In genomic region chr17:8707232-8707590, GRCh38 we compare ENCODE assay signal across 32 cellular contexts. TPM values are rescaled to one million over a fixed set of nuclear protein-coding genes. Genes with fewer than 3 reads are reported as not detected.
DNase-seq lines count a peak whose midpoint lies in the region; ATAC-seq and TF ChIP-seq lines count a peak whose summit lies in the region.
"Had no signal": no experiment of that assay in that cellular context is flagged by ENCODE, and none has a peak within 500 bp of the region (broad histone marks: within the 10 kb centered on the region; RNA-seq: fewer than 3 reads in every experiment).

No MANE protein-coding gene starts in this region.

- H3K27me3 Mint-ChIP-seq in mesothelial cell of epicardium (ENCODE audit: low read depth): peaks cover 13% of the 10 kb centered on the region

- H3K27me3 ChIP-seq in AG04450 (ENCODE audit: control insufficient read depth, insufficient read depth, low read length) (no peaks in the 10 kb centered on the region), Loucy (ENCODE audit: insufficient read depth, low read length, poor library complexity, severe bottlenecking) (no peaks in the 10 kb centered on the region), BE2C (no peaks in the 10 kb centered on the region)
- H3K27me3 ChIP-seq: vagina had no signal

- no peak overlapping the region for H3K9ac ChIP-seq in Loucy (ENCODE audit: low read depth, low read length, poor library complexity, severe bottlenecking)
- H3K9ac ChIP-seq: SK-N-SH had no signal

- no peak overlapping the region for H3K4me3 Mint-ChIP-seq in mesothelial cell of epicardium
- H3K4me3 Mint-ChIP-seq: activated CD4-positive, alpha-beta T cell treated with anti-CD3 and anti-CD28 coated beads, Interleukin-2, amount 10 ng/mL, durations not matched to agents 24 days and 14 days; activated naive CD4-positive, alpha-beta T cell treated with anti-CD3 and anti-CD28 coated beads, Interleukin-2, amount 10 ng/mL, durations not matched to agents 7 days and 5 days; activated T-helper 1 cell treated with anti-CD3 and anti-CD28 coated beads, Interleukin-12 subunit alpha, Interleukin-12 subunit beta, Interleukin-2, Interleukin-4 antibody, amounts not matched to agents 30 ng/mL and 10 ng/mL and 1 ng/mL, durations not matched to agents 14 hours and 24 hours and 36 hours had no signal

- no peak for TF ChIP-seq POLR2A in GM18505 (IDR thresholded peaks at IDR 0.05; ENCODE audit: borderline replicate concordance, extremely low read depth, insufficient read depth, insufficient read length)

- no peak for ATAC-seq in HG02938 (IDR thresholded peaks at IDR 0.05; ENCODE audit: unreplicated experiment)
- ATAC-seq in GM18505 (IDR thresholded peaks at IDR 0.05; ENCODE audit: unreplicated experiment): no peak
- ATAC-seq: A549, foreskin keratinocyte had no signal

- H2AFZ ChIP-seq in Loucy (ENCODE audit: low read length): 0 out of 2 replicates have a peak overlapping the region, but pooled peaks have one; percentile 20

- CTCF ChIA-PET in AG04450 (lab: Charles Lee): interaction anchor here (1.4 kb wide), 1 partner anchor 39 kb away, joined by 7 read pairs; no protein-coding TSS in a partner anchor

- POLR2A ChIA-PET in AG04450 (lab: Yijun Ruan, JAX): no interaction called here

- H3K36me3 ChIP-seq in Loucy (ENCODE audit: insufficient read depth, low read length): no peaks in the 10 kb centered on the region
- H3K36me3 ChIP-seq in BE2C: no peaks in the 10 kb centered on the region
- H3K36me3 ChIP-seq: vagina had no signal

- no peak overlapping the region for H3K4me2 ChIP-seq in Loucy (ENCODE audit: low read depth, low read length, poor library complexity, severe bottlenecking)
- H3K4me2 ChIP-seq: A549, SK-N-SH had no signal

- no peaks in the 10 kb centered on the region for H3K9me2 ChIP-seq in Loucy (replicated peaks; ENCODE audit: low read depth, low read length)
- H3K9me2 ChIP-seq: SK-N-SH had no signal

- no peaks in the 10 kb centered on the region; the same call in 1 of the 2 replicates for H3F3A ChIP-seq in Loucy (ENCODE audit: low read depth)

- DNase-seq in AG04450 (ENCODE audit: low read depth, low spot score): no peak
- DNase-seq in fibroblast of the aortic adventitia (ENCODE audit: low read depth): peak; percentile 87
- no peak for DNase-seq in mesothelial cell of epicardium (ENCODE audit: low spot score in 2 of 2, unreplicated experiment in 2 of 2)
- no peak for DNase-seq in RKO (ENCODE audit: low spot score)
- no peak for DNase-seq in BE2C
- DNase-seq: activated CD4-positive, alpha-beta T cell treated with anti-CD3 and anti-CD28 coated beads, Interleukin-2, amount 10 ng/mL, durations not matched to agents 24 days and 14 days; activated naive CD4-positive, alpha-beta T cell treated with anti-CD3 and anti-CD28 coated beads, Interleukin-2, amount 10 ng/mL, durations not matched to agents 7 days and 5 days; Calu3; DND-41; foreskin keratinocyte; hypothalamus; IMR-90; NCI-H1092 treated with DMSO at 0.1 percent for 48 hours; NCI-H187 treated with DMSO at 0.1 percent for 48 hours; NCI-H526 treated with DMSO at 0.1 percent for 48 hours; posterior cingulate gyrus; SK-N-SH; substantia nigra; T-helper 2 cell had no signal

- H3K4me1 ChIP-seq in Loucy (ENCODE audit: insufficient read depth, low read length, poor library complexity, severe bottlenecking): peaks cover 28% of the 10 kb centered on the region
- H3K4me1 ChIP-seq in BE2C: no peaks in the 10 kb centered on the region
- H3K4me1 ChIP-seq: A549, foreskin keratinocyte, vagina had no signal

- no peaks in the 10 kb centered on the region for H3K9me3 ChIP-seq in AG04450 (ENCODE audit: control insufficient read depth, insufficient read depth, low read length)
- no peaks in the 10 kb centered on the region for H3K9me3 ChIP-seq in Loucy (ENCODE audit: insufficient read depth, low read depth, low read length)
- no peaks in the 10 kb centered on the region for H3K9me3 ChIP-seq in BE2C
- H3K9me3 ChIP-seq: A549, SK-N-SH, vagina had no signal

- TF ChIP-seq CTCF in AG04450 (IDR thresholded peaks at IDR 0.05; ENCODE audit: low read depth, low read length) (no peak), Loucy (conservative IDR thresholded peaks at IDR 0.05; ENCODE audit: low read length) (no peak), fibroblast of the aortic adventitia (IDR thresholded peaks at IDR 0.05; ENCODE audit: insufficient read depth, low read length) (no peak), mesothelial cell of epicardium (IDR thresholded peaks at IDR 0.05; ENCODE audit: unreplicated experiment) (no peak), BE2C (IDR thresholded peaks at IDR 0.05; ENCODE audit: low read depth, low read length) (no peak)

- no peaks in the 10 kb centered on the region for H4K20me1 ChIP-seq in Loucy (ENCODE audit: insufficient read depth, low read length, poor library complexity, severe bottlenecking)

- peaks cover 4% of the 10 kb centered on the region for H3K36me3 Mint-ChIP-seq in mesothelial cell of epicardium
- H3K36me3 Mint-ChIP-seq: activated naive CD4-positive, alpha-beta T cell treated with anti-CD3 and anti-CD28 coated beads, Interleukin-2, amount 10 ng/mL, durations not matched to agents 7 days and 5 days had no signal

- no peaks in the 10 kb centered on the region for H3K79me2 ChIP-seq in Loucy (ENCODE audit: insufficient read depth, low read length)

- peak overlapping the region; percentile 81 for H3K27ac Mint-ChIP-seq in mesothelial cell of epicardium
- H3K27ac Mint-ChIP-seq: activated CD4-positive, alpha-beta T cell treated with anti-CD3 and anti-CD28 coated beads, Interleukin-2, amount 10 ng/mL, durations not matched to agents 24 days and 14 days; activated naive CD4-positive, alpha-beta T cell treated with anti-CD3 and anti-CD28 coated beads, Interleukin-2, amount 10 ng/mL, durations not matched to agents 7 days and 5 days; activated T-helper 1 cell treated with anti-CD3 and anti-CD28 coated beads, Interleukin-12 subunit alpha, Interleukin-12 subunit beta, Interleukin-2, Interleukin-4 antibody, amounts not matched to agents 30 ng/mL and 10 ng/mL and 1 ng/mL, durations not matched to agents 14 hours and 24 hours and 36 hours had no signal

- H3K4me1 Mint-ChIP-seq in mesothelial cell of epicardium: peaks cover 41% of the 10 kb centered on the region
- H3K4me1 Mint-ChIP-seq: activated CD4-positive, alpha-beta T cell treated with anti-CD3 and anti-CD28 coated beads, Interleukin-2, amount 10 ng/mL, durations not matched to agents 24 days and 14 days; activated naive CD4-positive, alpha-beta T cell treated with anti-CD3 and anti-CD28 coated beads, Interleukin-2, amount 10 ng/mL, durations not matched to agents 7 days and 5 days had no signal

- H3K9me3 Mint-ChIP-seq in mesothelial cell of epicardium: peaks cover 18% of the 10 kb centered on the region
- H3K9me3 Mint-ChIP-seq: activated CD4-positive, alpha-beta T cell treated with anti-CD3 and anti-CD28 coated beads, Interleukin-2, amount 10 ng/mL, durations not matched to agents 24 days and 14 days; activated naive CD4-positive, alpha-beta T cell treated with anti-CD3 and anti-CD28 coated beads, Interleukin-2, amount 10 ng/mL, durations not matched to agents 7 days and 5 days; activated T-helper 1 cell treated with anti-CD3 and anti-CD28 coated beads, Interleukin-12 subunit alpha, Interleukin-12 subunit beta, Interleukin-2, Interleukin-4 antibody, amounts not matched to agents 30 ng/mL and 10 ng/mL and 1 ng/mL, durations not matched to agents 14 hours and 24 hours and 36 hours had no signal

- peak overlapping the region; percentile 39 for H3K27ac ChIP-seq in AG04450 (ENCODE audit: low read depth, low read length)
- H3K27ac ChIP-seq: A549, C4-2B, epithelial cell of prostate, foreskin keratinocyte, RWPE1, vagina had no signal

- H3K4me3 ChIP-seq in AG04450 (ENCODE audit: low read depth, low read length): no peak overlapping the region
- no peak overlapping the region for H3K4me3 ChIP-seq in Loucy (ENCODE audit: low read length, poor library complexity, severe bottlenecking)
- H3K4me3 ChIP-seq in fibroblast of the aortic adventitia (ENCODE audit: low read depth, low read length): no peak overlapping the region
- no peak overlapping the region for H3K4me3 ChIP-seq in BE2C (ENCODE audit: low read depth, low read length)
- H3K4me3 ChIP-seq: A549, lung, vagina had no signal

RNA-seq across cellular contexts. Expression of gene CCDC42, which starts 37.4 kb away (rescaled TPM):
- polyA plus RNA-seq in AG04450 (2011; rRNA removed): not detected in 2 replicates
- polyA minus RNA-seq in AG04450 (2011; rRNA and poly(A)+ RNA removed): not detected in 2 replicates
- total RNA-seq in fibroblast of the aortic adventitia (ENCODE audit: low replicate concordance) (not detected in 2 replicates), mesothelial cell of epicardium (0.16 to 0.33 TPM in 2 of 3 replicates, not detected in the other)
- not detected for polyA plus RNA-seq in BE2C (2012; ENCODE audit: insufficient read depth, insufficient read length, low read depth)
- total RNA-seq: astrocyte, Calu3, cerebellum, foreskin keratinocyte, IMR-90, skeletal muscle tissue, vagina had no signal
- polyA plus RNA-seq: A549, foreskin keratinocyte, IMR-90, SK-N-SH had no signal

RNA-seq across cellular contexts. Expression of gene SPDYE4, which starts 51.1 kb away (rescaled TPM):
- not detected in 2 replicates for polyA plus RNA-seq in AG04450 (2011; rRNA removed)
- not detected in 2 replicates for polyA minus RNA-seq in AG04450 (2011; rRNA and poly(A)+ RNA removed)
- not detected in 2 replicates for total RNA-seq in fibroblast of the aortic adventitia (ENCODE audit: low replicate concordance)
- not detected in 3 replicates for total RNA-seq in mesothelial cell of epicardium
- polyA plus RNA-seq in BE2C (2012; ENCODE audit: insufficient read depth, insufficient read length, low read depth): not detected
- total RNA-seq: activated CD4-positive, alpha-beta T cell treated with anti-CD3 and anti-CD28 coated beads, Interleukin-2, amount 10 ng/mL, durations not matched to agents 24 days and 14 days; activated T-helper 1 cell treated with anti-CD3 and anti-CD28 coated beads, Interleukin-12 subunit alpha, Interleukin-12 subunit beta, Interleukin-2, Interleukin-4 antibody, amounts not matched to agents 30 ng/mL and 10 ng/mL and 1 ng/mL, durations not matched to agents 14 hours and 24 hours and 36 hours; astrocyte; Calu3; cerebellum; foreskin keratinocyte; IMR-90; lung; skeletal muscle tissue; vagina had no signal
- polyA plus RNA-seq: A549, foreskin keratinocyte, IMR-90, lung, SK-N-SH had no signal
